9 cellular contexts compared by ENCODE assay signal in genomic region chr17:36755586-36755985, GRCh38.
DNase-seq lines count a peak whose midpoint lies in the region; ATAC-seq and TF ChIP-seq lines count a peak whose summit lies in the region.
"Had no signal": no experiment of that assay in that cellular context is flagged by ENCODE, and none has a peak within 500 bp of the region (broad histone marks: within the 10 kb centered on the region; RNA-seq: fewer than 3 reads in every experiment).

No MANE protein-coding gene starts in this region.

- H3K27me3 ChIP-seq in kidney epithelial cell (ENCODE audit: control insufficient read depth, insufficient read depth, low read length) = peaks cover 32% of the 10 kb centered on the region

- H3K9me3 Mint-ChIP-seq in activated T-cell treated with anti-CD3 and anti-CD28 coated beads, Interleukin-2, amount 50 U/mL, for 72 hours = no peaks in the 10 kb centered on the region
- H3K9me3 Mint-ChIP-seq: T-helper 1 cell treated with Interleukin-12 subunit alpha and Interleukin-12 subunit beta and Interleukin-4 antibody, amounts not matched to agents 30 μg/mL and 1 μg/mL, for 36 hours had no signal

- no peaks in the 10 kb centered on the region for H3K4me1 Mint-ChIP-seq in activated T-cell treated with anti-CD3 and anti-CD28 coated beads, Interleukin-2, amount 50 U/mL, for 72 hours (ENCODE audit: low read depth)

- H3K4me3 ChIP-seq in GM12875 (ENCODE audit: low read depth, low read length) = no peak overlapping the region
- no peak overlapping the region for H3K4me3 ChIP-seq in kidney epithelial cell (ENCODE audit: low read depth, low read length)

- H3K27ac Mint-ChIP-seq in activated T-cell treated with anti-CD3 and anti-CD28 coated beads, Interleukin-2, amount 50 U/mL, for 72 hours = no peak overlapping the region
- H3K27ac Mint-ChIP-seq: T-helper 1 cell treated with Interleukin-12 subunit alpha and Interleukin-12 subunit beta and Interleukin-4 antibody, amounts not matched to agents 30 μg/mL and 1 μg/mL, for 36 hours had no signal

- no peaks in the 10 kb centered on the region for H3K36me3 ChIP-seq in kidney epithelial cell (ENCODE audit: control insufficient read depth, insufficient read depth, low read length)

- DNase-seq in NCI-H526 treated with DMSO at 0.1 percent for 48 hours (lab: John Stamatoyannopoulos, UW) = peak; percentile 38
- DNase-seq in activated T-cell treated with anti-CD3 and anti-CD28 coated beads, Interleukin-2, amount 50 U/mL, for 72 hours = peak; percentile 37 to 38
- no peak for DNase-seq in kidney epithelial cell (ENCODE audit: low read depth)
- DNase-seq in KG1 (lab: John Stamatoyannopoulos, UW) = no peak
- DNase-seq in hepatic stellate cell (ENCODE audit: low spot score) = no peak

- peak in 1 of 2 donors; percentile 49 for ATAC-seq in activated T-cell treated with anti-CD3 and anti-CD28 coated beads, Interleukin-2, amount 50 U/mL, for 72 hours (replicated peaks in 1 of 2)
- no peak for ATAC-seq in HG03439 (IDR thresholded peaks at IDR 0.05; ENCODE audit: unreplicated experiment)
- no peak for ATAC-seq in HG03095 (IDR thresholded peaks at IDR 0.05; ENCODE audit: unreplicated experiment)

- no peak overlapping the region for H3K4me3 Mint-ChIP-seq in activated T-cell treated with anti-CD3 and anti-CD28 coated beads, Interleukin-2, amount 50 U/mL, for 72 hours
- H3K4me3 Mint-ChIP-seq: T-helper 1 cell treated with Interleukin-12 subunit alpha and Interleukin-12 subunit beta and Interleukin-4 antibody, amounts not matched to agents 30 μg/mL and 1 μg/mL, for 36 hours had no signal

- peaks cover 7% of the 10 kb centered on the region for H3K27me3 Mint-ChIP-seq in activated T-cell treated with anti-CD3 and anti-CD28 coated beads, Interleukin-2, amount 50 U/mL, for 72 hours (ENCODE audit: low read depth)

- no peaks in the 10 kb centered on the region for H3K36me3 Mint-ChIP-seq in activated T-cell treated with anti-CD3 and anti-CD28 coated beads, Interleukin-2, amount 50 U/mL, for 72 hours (ENCODE audit: insufficient read depth in 2 of 2)

- TF ChIP-seq CTCF in GM12875 (IDR thresholded peaks at IDR 0.05; ENCODE audit: borderline replicate concordance, insufficient read depth, low read depth, low read length) (peak; percentile 70), kidney epithelial cell (IDR thresholded peaks at IDR 0.05; ENCODE audit: insufficient read depth, low read length, poor library complexity, severe bottlenecking) (peak; percentile 50)

Comparison
In these comparisons a context has a peak if more than half of its experiments do, and no peak if none do; other contexts are left out.
1. DNase-seq: peak in NCI-H526 treated with DMSO at 0.1 percent for 48 hours (single experiment) and activated T-cell treated with anti-CD3 and anti-CD28 coated beads, Interleukin-2, amount 50 U/mL, for 72 hours (2 of 2); none in kidney epithelial cell (single experiment), KG1 (single experiment) and hepatic stellate cell (single experiment).